In genomic region chr16:25066747-25067631, GRCh38 we compare ENCODE assay signal across 8 cellular contexts. TPM values are rescaled to one million over a fixed set of nuclear protein-coding genes. Genes with fewer than 3 reads are reported as not detected.
DNase-seq lines count a peak whose midpoint lies in the region; ATAC-seq and TF ChIP-seq lines count a peak whose summit lies in the region.

No MANE protein-coding gene starts in this region.

- ATAC-seq in GM21737 (IDR thresholded peaks at IDR 0.05; ENCODE audit: unreplicated experiment) (peak; percentile 89), SK-N-SH treated with all-trans-retinoic acid at 6 μM for 48 hours (peak; percentile 99), omental fat pad (ENCODE audit: low FRiP score) (peak; percentile 96)
- peak; percentile 94 to 97 for ATAC-seq in activated naive CD4-positive, alpha-beta T cell treated with anti-CD3 and anti-CD28 coated beads, Interleukin-2, amount 50 U/mL, for 72 hours

- no peaks in the 10 kb centered on the region for H3K27me3 ChIP-seq in testis

- H3K27ac ChIP-seq in testis = peak overlapping the region; percentile 83 to 91

- DNase-seq in Daoy (ENCODE audit: low read depth) = peak; percentile 82
- peak; percentile 85 for DNase-seq in LoVo (ENCODE audit: low spot score)
- peak; percentile 81 to 82 for DNase-seq in activated naive CD4-positive, alpha-beta T cell treated with anti-CD3 and anti-CD28 coated beads, Interleukin-2, amount 50 U/mL, for 72 hours (ENCODE audit: low spot score in 2 of 2)
- DNase-seq in glutamatergic neuron = peak; percentile 90
- DNase-seq in omental fat pad (ENCODE audit: low spot score) = peak; percentile 64
- DNase-seq in testis = peak; percentile 92

- H3K4me3 ChIP-seq in testis = peak overlapping the region; percentile 66 to 70

- H3K4me3 Mint-ChIP-seq in glutamatergic neuron (ENCODE audit: unreplicated experiment) = peak overlapping the region; percentile 91

- intact Hi-C loops in testis (cut with DNase I; ENCODE audit: low total_unique reads) = loop anchor here (10.0 kb wide), 2 partner anchors 48 to 158 kb away; partner anchors contain the start of gene LCMT1

- no peaks in the 10 kb centered on the region for H3K9me3 Mint-ChIP-seq in activated naive CD4-positive, alpha-beta T cell treated with anti-CD3 and anti-CD28 coated beads, Interleukin-2, amount 50 U/mL, for 72 hours
- no peaks in the 10 kb centered on the region for H3K9me3 Mint-ChIP-seq in glutamatergic neuron (ENCODE audit: unreplicated experiment)

- H3K27ac Mint-ChIP-seq in activated naive CD4-positive, alpha-beta T cell treated with anti-CD3 and anti-CD28 coated beads, Interleukin-2, amount 50 U/mL, for 72 hours = peak overlapping the region; percentile 80 to 89
- H3K27ac Mint-ChIP-seq in glutamatergic neuron (ENCODE audit: unreplicated experiment) = peak overlapping the region; percentile 75

- no peaks in the 10 kb centered on the region for H3K36me3 ChIP-seq in testis (ENCODE audit: low read depth, missing control alignments)

- peak; percentile 76 for TF ChIP-seq POLR2A in testis (IDR thresholded peaks at IDR 0.05)

- H3K36me3 Mint-ChIP-seq in activated naive CD4-positive, alpha-beta T cell treated with anti-CD3 and anti-CD28 coated beads, Interleukin-2, amount 50 U/mL, for 72 hours = peaks cover 0 to 7% of the 10 kb centered on the region in 2 donors
- no peaks in the 10 kb centered on the region for H3K36me3 Mint-ChIP-seq in glutamatergic neuron (ENCODE audit: unreplicated experiment)

- H3K4me1 Mint-ChIP-seq in glutamatergic neuron (ENCODE audit: low read depth, unreplicated experiment) = no peaks in the 10 kb centered on the region

- no peaks in the 10 kb centered on the region for H3K9me3 ChIP-seq in testis

- WGBS in testis, 2 donors = 1% methylated on average over 42 to 63 of the region's 63 CpGs

- peaks cover 6% of the 10 kb centered on the region for H3K27me3 Mint-ChIP-seq in glutamatergic neuron (ENCODE audit: unreplicated experiment)

- H3K4me1 ChIP-seq in testis = peaks cover 34% of the 10 kb centered on the region

- TF ChIP-seq CTCF in glutamatergic neuron (IDR thresholded peaks at IDR 0.05; ENCODE audit: partially characterized antibody, unreplicated experiment) = no peak
- TF ChIP-seq CTCF in omental fat pad (IDR thresholded peaks at IDR 0.05) = no peak
- no peak for TF ChIP-seq CTCF in testis (IDR thresholded peaks at IDR 0.05)

TF ChIP-seq in SK-N-SH treated with all-trans-retinoic acid at 6 μM for 48 hours, 23 proteins besides CTCF, POLR2A, EP300 and RAD21 (continues in another document):
- TF ChIP-seq ISL1 (CRISPR knock-in tag; IDR thresholded peaks at IDR 0.05) = no peak
- no peak for TF ChIP-seq ZNF8 (CRISPR knock-in tag; IDR thresholded peaks at IDR 0.05)
- TF ChIP-seq PATZ1 (CRISPR knock-in tag; IDR thresholded peaks at IDR 0.05; ENCODE audit: borderline replicate concordance) = no peak
- TF ChIP-seq ZFP3 (CRISPR knock-in tag; IDR thresholded peaks at IDR 0.05) = no peak
- TF ChIP-seq ZC3H10 (CRISPR knock-in tag; IDR thresholded peaks at IDR 0.05) = no peak
- no peak for TF ChIP-seq TSHZ2 (CRISPR knock-in tag; IDR thresholded peaks at IDR 0.05)
- no peak for TF ChIP-seq GLIS3 (CRISPR knock-in tag; IDR thresholded peaks at IDR 0.05)
- TF ChIP-seq ZFP30 (CRISPR knock-in tag; IDR thresholded peaks at IDR 0.05) = no peak
- no peak for TF ChIP-seq CREB5 (CRISPR knock-in tag; IDR thresholded peaks at IDR 0.05; ENCODE audit: low read depth)
- TF ChIP-seq ZNF565 (CRISPR knock-in tag; conservative IDR thresholded peaks at IDR 0.05; ENCODE audit: low read depth) = no peak
- TF ChIP-seq CSDC2 (CRISPR knock-in tag; IDR thresholded peaks at IDR 0.05) = no peak
- TF ChIP-seq SNAI2 (CRISPR knock-in tag; IDR thresholded peaks at IDR 0.05) = no peak
- no peak for TF ChIP-seq ESRRG (CRISPR knock-in tag; IDR thresholded peaks at IDR 0.05)
- no peak for TF ChIP-seq TCF4 (CRISPR knock-in tag; IDR thresholded peaks at IDR 0.05; ENCODE audit: borderline replicate concordance)
- no peak for TF ChIP-seq TOX (CRISPR knock-in tag; IDR thresholded peaks at IDR 0.05; ENCODE audit: borderline replicate concordance)
- no peak for TF ChIP-seq ARNTL (CRISPR knock-in tag; IDR thresholded peaks at IDR 0.05; ENCODE audit: borderline replicate concordance, low read depth)
- TF ChIP-seq PPARA (CRISPR knock-in tag; IDR thresholded peaks at IDR 0.05; ENCODE audit: borderline replicate concordance) = no peak
- no peak for TF ChIP-seq RARB (CRISPR knock-in tag; IDR thresholded peaks at IDR 0.05)
- no peak for TF ChIP-seq ZNF70 (CRISPR knock-in tag; IDR thresholded peaks at IDR 0.05)

RNA-seq across cellular contexts. Expression of gene LCMT1, which starts 44.6 kb away (rescaled TPM):
- total RNA-seq in Daoy (2014; rRNA removed; shearing (Covaris generic)) = 39.3 and 49.2 TPM in 2 replicates
- total RNA-seq in activated naive CD4-positive, alpha-beta T cell treated with anti-CD3 and anti-CD28 coated beads, Interleukin-2, amount 50 U/mL, for 72 hours = 10 to 100 TPM; 38.9 to 46.5 TPM
- total RNA-seq in glutamatergic neuron (ENCODE audit: unreplicated experiment) (67.6 TPM), omental fat pad (10 to 100 TPM; 22.5 to 28.7 (median 24.8) TPM), testis (100 to 1,000 TPM in 1 of 2 donors, 10 to 100 TPM in 1; 89.1 to 101 TPM)
- 89.0 TPM for polyA plus RNA-seq in testis (ENCODE audit: insufficient read depth, low read depth, low replicate concordance)

RNA-seq across cellular contexts. Expression of gene ARHGAP17, which starts 51.8 kb away (rescaled TPM):
- total RNA-seq in Daoy (2014; rRNA removed; shearing (Covaris generic)) = 16.1 and 17.8 TPM in 2 replicates
- 10 to 100 TPM; 66.8 to 72.0 TPM for total RNA-seq in activated naive CD4-positive, alpha-beta T cell treated with anti-CD3 and anti-CD28 coated beads, Interleukin-2, amount 50 U/mL, for 72 hours
- total RNA-seq in glutamatergic neuron (ENCODE audit: unreplicated experiment) = 89.9 TPM
- total RNA-seq in omental fat pad = 10 to 100 TPM; 42.6 to 86.8 (median 58.6) TPM
- total RNA-seq in testis = 100 to 1,000 TPM; 123 to 124 TPM
- polyA plus RNA-seq in testis (ENCODE audit: insufficient read depth, low read depth, low replicate concordance) = 62.7 TPM

Comparison
In these comparisons a context has a peak if more than half of its experiments do, and no peak if none do; other contexts are left out.
1. Peak in every context shown above with its lines: DNase-seq, ATAC-seq, H3K4me3 ChIP-seq and H3K27ac ChIP-seq.